ENCODE assay signal across 1 cellular context in the genomic region with DNA sequence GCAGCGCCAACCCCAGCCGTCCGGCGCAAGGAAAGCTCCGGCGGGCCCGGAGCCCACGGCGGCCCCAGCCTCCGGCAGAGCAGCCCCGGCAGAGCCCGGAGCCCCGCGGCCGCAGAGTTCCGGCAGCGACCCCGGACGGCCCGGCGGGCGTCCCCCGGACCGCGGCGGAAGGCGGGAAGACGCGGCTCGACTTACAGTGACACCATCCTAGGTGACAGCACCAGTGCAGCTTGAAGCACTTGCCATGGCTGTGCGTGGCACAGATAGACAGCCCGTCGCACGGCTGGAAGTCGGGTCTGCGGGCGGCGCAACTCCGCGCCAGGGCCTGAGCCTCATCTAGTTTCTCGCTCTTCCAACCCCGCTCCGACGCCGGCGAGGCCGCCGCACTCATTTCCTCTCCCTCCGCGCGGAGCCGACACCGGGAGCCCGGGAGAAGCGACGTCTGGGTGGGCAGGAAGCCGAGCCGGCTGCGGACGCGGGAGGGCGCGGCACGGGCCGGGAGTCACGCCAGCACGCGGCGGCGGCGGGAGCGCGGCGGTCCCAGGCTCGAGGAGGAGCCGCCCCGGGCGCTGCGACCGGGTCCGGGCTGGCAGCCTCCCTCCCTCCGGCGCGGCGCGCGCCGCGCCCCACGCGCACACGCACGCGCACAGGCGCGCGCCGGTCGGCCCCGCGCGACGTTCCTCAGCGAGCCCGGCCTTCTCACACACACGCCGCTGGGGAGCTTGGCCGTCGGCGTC.
TF ChIP-seq lines count a peak whose summit lies in the region.

A gene with protein sequence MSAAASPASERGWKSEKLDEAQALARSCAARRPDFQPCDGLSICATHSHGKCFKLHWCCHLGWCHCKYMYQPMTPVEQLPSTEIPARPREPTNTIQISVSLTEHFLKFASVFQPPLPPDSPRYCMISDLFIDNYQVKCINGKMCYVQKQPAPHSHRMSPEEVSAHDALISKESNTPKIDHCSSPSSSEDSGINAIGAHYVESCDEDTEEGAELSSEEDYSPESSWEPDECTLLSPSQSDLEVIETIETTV (minus strand): TSS at position 628 of the 737 bp plus-strand sequence. CDS start 237 bp downstream, at position 391.

TF ChIP-seq in HepG2, 621 proteins besides CTCF, POLR2A, EP300 and RAD21 (continued from another document and continues in another):
- TF ChIP-seq, protein P1, sequence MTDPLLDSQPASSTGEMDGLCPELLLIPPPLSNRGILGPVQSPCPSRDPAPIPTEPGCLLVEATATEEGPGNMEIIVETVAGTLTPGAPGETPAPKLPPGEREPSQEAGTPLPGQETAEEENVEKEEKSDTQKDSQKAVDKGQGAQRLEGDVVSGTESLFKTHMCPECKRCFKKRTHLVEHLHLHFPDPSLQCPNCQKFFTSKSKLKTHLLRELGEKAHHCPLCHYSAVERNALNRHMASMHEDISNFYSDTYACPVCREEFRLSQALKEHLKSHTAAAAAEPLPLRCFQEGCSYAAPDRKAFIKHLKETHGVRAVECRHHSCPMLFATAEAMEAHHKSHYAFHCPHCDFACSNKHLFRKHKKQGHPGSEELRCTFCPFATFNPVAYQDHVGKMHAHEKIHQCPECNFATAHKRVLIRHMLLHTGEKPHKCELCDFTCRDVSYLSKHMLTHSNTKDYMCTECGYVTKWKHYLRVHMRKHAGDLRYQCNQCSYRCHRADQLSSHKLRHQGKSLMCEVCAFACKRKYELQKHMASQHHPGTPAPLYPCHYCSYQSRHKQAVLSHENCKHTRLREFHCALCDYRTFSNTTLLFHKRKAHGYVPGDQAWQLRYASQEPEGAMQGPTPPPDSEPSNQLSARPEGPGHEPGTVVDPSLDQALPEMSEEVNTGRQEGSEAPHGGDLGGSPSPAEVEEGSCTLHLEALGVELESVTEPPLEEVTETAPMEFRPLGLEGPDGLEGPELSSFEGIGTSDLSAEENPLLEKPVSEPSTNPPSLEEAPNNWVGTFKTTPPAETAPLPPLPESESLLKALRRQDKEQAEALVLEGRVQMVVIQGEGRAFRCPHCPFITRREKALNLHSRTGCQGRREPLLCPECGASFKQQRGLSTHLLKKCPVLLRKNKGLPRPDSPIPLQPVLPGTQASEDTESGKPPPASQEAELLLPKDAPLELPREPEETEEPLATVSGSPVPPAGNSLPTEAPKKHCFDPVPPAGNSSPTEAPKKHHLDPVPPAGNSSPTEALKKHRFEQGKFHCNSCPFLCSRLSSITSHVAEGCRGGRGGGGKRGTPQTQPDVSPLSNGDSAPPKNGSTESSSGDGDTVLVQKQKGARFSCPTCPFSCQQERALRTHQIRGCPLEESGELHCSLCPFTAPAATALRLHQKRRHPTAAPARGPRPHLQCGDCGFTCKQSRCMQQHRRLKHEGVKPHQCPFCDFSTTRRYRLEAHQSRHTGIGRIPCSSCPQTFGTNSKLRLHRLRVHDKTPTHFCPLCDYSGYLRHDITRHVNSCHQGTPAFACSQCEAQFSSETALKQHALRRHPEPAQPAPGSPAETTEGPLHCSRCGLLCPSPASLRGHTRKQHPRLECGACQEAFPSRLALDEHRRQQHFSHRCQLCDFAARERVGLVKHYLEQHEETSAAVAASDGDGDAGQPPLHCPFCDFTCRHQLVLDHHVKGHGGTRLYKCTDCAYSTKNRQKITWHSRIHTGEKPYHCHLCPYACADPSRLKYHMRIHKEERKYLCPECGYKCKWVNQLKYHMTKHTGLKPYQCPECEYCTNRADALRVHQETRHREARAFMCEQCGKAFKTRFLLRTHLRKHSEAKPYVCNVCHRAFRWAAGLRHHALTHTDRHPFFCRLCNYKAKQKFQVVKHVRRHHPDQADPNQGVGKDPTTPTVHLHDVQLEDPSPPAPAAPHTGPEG (CRISPR knock-in tag; IDR thresholded peaks at IDR 0.05), result peak; percentile 72
- no peak for TF ChIP-seq CHD2 (IDR thresholded peaks at IDR 0.05; ENCODE audit: low read depth, low read length)
- no peak for TF ChIP-seq HNRNPH1 (optimal IDR thresholded peaks at IDR 0.05; ENCODE audit: low read depth, low read length)
- no peak for TF ChIP-seq SP2 (CRISPR knock-in tag; IDR thresholded peaks at IDR 0.05)
- no peak for TF ChIP-seq ZNF335 (CRISPR knock-in tag; IDR thresholded peaks at IDR 0.05)
- TF ChIP-seq, protein P2, sequence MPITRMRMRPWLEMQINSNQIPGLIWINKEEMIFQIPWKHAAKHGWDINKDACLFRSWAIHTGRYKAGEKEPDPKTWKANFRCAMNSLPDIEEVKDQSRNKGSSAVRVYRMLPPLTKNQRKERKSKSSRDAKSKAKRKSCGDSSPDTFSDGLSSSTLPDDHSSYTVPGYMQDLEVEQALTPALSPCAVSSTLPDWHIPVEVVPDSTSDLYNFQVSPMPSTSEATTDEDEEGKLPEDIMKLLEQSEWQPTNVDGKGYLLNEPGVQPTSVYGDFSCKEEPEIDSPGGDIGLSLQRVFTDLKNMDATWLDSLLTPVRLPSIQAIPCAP (CRISPR knock-in tag; IDR thresholded peaks at IDR 0.05; ENCODE audit: low read depth), result no peak
- TF ChIP-seq ZBTB8A (CRISPR knock-in tag; IDR thresholded peaks at IDR 0.05; ENCODE audit: borderline replicate concordance, low read depth), result no peak
- TF ChIP-seq, protein P3, sequence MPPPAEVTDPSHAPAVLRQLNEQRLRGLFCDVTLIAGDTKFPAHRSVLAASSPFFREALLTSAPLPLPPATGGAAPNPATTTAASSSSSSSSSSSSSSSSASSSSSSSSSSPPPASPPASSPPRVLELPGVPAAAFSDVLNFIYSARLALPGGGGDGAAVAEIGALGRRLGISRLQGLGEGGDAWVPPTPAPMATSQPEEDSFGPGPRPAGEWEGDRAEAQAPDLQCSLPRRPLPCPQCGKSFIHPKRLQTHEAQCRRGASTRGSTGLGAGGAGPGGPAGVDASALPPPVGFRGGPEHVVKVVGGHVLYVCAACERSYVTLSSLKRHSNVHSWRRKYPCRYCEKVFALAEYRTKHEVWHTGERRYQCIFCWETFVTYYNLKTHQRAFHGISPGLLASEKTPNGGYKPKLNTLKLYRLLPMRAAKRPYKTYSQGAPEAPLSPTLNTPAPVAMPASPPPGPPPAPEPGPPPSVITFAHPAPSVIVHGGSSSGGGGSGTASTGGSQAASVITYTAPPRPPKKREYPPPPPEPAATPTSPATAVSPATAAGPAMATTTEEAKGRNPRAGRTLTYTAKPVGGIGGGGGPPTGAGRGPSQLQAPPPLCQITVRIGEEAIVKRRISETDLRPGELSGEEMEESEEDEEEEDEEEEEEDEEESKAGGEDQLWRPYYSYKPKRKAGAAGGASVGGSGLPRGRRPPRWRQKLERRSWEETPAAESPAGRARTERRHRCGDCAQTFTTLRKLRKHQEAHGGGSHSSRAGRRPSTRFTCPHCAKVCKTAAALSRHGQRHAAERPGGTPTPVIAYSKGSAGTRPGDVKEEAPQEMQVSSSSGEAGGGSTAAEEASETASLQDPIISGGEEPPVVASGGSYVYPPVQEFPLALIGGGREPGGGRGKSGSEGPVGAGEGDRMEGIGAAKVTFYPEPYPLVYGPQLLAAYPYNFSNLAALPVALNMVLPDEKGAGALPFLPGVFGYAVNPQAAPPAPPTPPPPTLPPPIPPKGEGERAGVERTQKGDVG (CRISPR knock-in tag; IDR thresholded peaks at IDR 0.05; ENCODE audit: borderline replicate concordance), result no peak
- TF ChIP-seq HCFC1 (IDR thresholded peaks at IDR 0.05; ENCODE audit: low read depth, low read length), result no peak
- 0 out of 2 replicates have a peak, but pooled peaks have one; percentile 41 for TF ChIP-seq SRY (CRISPR knock-in tag; IDR thresholded peaks at IDR 0.05)
- TF ChIP-seq PCBP2 (optimal IDR thresholded peaks at IDR 0.05; ENCODE audit: low read depth, low read length, poor library complexity, severe bottlenecking), result no peak
- no peak for TF ChIP-seq TCF7L2 (IDR thresholded peaks at IDR 0.05; ENCODE audit: low read depth, low read length)
- no peak for TF ChIP-seq FOXK1 (CRISPR knock-in tag; IDR thresholded peaks at IDR 0.05; ENCODE audit: borderline replicate concordance, low read depth)
- TF ChIP-seq ZNF205 (CRISPR knock-in tag; IDR thresholded peaks at IDR 0.05), result no peak
- TF ChIP-seq, protein P4, sequence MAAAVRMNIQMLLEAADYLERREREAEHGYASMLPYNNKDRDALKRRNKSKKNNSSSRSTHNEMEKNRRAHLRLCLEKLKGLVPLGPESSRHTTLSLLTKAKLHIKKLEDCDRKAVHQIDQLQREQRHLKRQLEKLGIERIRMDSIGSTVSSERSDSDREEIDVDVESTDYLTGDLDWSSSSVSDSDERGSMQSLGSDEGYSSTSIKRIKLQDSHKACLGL (CRISPR knock-in tag; IDR thresholded peaks at IDR 0.05), result no peak
- TF ChIP-seq MIXL1 (CRISPR knock-in tag; IDR thresholded peaks at IDR 0.05), result no peak
- no peak for TF ChIP-seq HOXA5 (CRISPR knock-in tag; IDR thresholded peaks at IDR 0.05)
- no peak for TF ChIP-seq DNMT3B (CRISPR knock-in tag; conservative IDR thresholded peaks at IDR 0.05)
- TF ChIP-seq ATF7-NPFF (CRISPR knock-in tag; IDR thresholded peaks at IDR 0.05; ENCODE audit: low read depth), result peak; percentile 65; the same call in 1 of the 2 replicates
- TF ChIP-seq, protein P5, sequence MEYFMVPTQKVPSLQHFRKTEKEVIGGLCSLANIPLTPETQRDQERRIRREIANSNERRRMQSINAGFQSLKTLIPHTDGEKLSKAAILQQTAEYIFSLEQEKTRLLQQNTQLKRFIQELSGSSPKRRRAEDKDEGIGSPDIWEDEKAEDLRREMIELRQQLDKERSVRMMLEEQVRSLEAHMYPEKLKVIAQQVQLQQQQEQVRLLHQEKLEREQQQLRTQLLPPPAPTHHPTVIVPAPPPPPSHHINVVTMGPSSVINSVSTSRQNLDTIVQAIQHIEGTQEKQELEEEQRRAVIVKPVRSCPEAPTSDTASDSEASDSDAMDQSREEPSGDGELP (IDR thresholded peaks at IDR 0.05; ENCODE audit: borderline replicate concordance, low read depth), result no peak
- TF ChIP-seq, protein P6, sequence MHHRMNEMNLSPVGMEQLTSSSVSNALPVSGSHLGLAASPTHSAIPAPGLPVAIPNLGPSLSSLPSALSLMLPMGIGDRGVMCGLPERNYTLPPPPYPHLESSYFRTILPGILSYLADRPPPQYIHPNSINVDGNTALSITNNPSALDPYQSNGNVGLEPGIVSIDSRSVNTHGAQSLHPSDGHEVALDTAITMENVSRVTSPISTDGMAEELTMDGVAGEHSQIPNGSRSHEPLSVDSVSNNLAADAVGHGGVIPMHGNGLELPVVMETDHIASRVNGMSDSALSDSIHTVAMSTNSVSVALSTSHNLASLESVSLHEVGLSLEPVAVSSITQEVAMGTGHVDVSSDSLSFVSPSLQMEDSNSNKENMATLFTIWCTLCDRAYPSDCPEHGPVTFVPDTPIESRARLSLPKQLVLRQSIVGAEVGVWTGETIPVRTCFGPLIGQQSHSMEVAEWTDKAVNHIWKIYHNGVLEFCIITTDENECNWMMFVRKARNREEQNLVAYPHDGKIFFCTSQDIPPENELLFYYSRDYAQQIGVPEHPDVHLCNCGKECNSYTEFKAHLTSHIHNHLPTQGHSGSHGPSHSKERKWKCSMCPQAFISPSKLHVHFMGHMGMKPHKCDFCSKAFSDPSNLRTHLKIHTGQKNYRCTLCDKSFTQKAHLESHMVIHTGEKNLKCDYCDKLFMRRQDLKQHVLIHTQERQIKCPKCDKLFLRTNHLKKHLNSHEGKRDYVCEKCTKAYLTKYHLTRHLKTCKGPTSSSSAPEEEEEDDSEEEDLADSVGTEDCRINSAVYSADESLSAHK (CRISPR knock-in tag; IDR thresholded peaks at IDR 0.05; ENCODE audit: borderline replicate concordance), result no peak
- peak; percentile 58; the same call in 1 of the 2 replicates for TF ChIP-seq EEA1 (CRISPR knock-in tag; IDR thresholded peaks at IDR 0.05; ENCODE audit: borderline replicate concordance)
- TF ChIP-seq ZNF367 (CRISPR knock-in tag; IDR thresholded peaks at IDR 0.05; ENCODE audit: borderline replicate concordance), result peak; percentile 35; the same call in 1 of the 2 replicates
- TF ChIP-seq, protein P7, sequence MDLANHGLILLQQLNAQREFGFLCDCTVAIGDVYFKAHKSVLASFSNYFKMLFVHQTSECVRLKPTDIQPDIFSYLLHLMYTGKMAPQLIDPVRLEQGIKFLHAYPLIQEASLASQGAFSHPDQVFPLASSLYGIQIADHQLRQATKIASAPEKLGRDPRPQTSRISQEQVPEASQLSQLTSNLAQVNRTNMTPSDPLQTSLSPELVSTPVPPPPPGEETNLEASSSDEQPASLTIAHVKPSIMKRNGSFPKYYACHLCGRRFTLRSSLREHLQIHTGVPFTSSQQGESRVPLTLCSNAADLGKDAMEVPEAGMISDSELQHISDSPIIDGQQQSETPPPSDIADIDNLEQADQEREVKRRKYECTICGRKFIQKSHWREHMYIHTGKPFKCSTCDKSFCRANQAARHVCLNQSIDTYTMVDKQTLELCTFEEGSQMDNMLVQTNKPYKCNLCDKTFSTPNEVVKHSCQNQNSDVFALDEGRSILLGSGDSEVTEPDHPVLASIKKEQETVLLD (CRISPR knock-in tag; IDR thresholded peaks at IDR 0.05; ENCODE audit: low read depth), result peak; percentile 72; the same call in 1 of the 2 replicates
- TF ChIP-seq, protein P8, sequence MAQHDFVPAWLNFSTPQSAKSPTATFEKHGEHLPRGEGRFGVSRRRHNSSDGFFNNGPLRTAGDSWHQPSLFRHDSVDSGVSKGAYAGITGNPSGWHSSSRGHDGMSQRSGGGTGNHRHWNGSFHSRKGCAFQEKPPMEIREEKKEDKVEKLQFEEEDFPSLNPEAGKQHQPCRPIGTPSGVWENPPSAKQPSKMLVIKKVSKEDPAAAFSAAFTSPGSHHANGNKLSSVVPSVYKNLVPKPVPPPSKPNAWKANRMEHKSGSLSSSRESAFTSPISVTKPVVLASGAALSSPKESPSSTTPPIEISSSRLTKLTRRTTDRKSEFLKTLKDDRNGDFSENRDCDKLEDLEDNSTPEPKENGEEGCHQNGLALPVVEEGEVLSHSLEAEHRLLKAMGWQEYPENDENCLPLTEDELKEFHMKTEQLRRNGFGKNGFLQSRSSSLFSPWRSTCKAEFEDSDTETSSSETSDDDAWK (CRISPR knock-in tag; IDR thresholded peaks at IDR 0.05), result no peak
- no peak for TF ChIP-seq ZNF251 (CRISPR knock-in tag; IDR thresholded peaks at IDR 0.05)
- TF ChIP-seq, protein P9, sequence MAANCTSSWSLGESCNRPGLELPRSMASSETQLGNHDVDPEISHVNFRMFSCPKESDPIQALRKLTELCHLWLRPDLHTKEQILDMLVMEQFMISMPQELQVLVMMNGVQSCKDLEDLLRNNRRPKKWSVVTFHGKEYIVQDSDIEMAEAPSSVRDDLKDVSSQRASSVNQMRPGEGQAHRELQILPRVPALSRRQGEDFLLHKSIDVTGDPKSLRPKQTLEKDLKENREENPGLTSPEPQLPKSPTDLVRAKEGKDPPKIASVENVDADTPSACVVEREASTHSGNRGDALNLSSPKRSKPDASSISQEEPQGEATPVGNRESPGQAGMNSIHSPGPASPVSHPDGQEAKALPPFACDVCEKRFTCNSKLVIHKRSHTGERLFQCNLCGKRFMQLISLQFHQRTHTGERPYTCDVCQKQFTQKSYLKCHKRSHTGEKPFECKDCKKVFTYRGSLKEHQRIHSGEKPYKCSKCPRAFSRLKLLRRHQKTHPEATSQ (CRISPR knock-in tag; IDR thresholded peaks at IDR 0.05; ENCODE audit: borderline replicate concordance), result no peak
- no peak for TF ChIP-seq ZNF10 (CRISPR knock-in tag; IDR thresholded peaks at IDR 0.05; ENCODE audit: borderline replicate concordance, low read depth)
- TF ChIP-seq SP1 (IDR thresholded peaks at IDR 0.05), result no peak
- TF ChIP-seq SP1 (CRISPR knock-in tag; IDR thresholded peaks at IDR 0.05), result no peak
- no peak; the same call in 1 of the 2 replicates for TF ChIP-seq ZNF607 (CRISPR knock-in tag; IDR thresholded peaks at IDR 0.05; ENCODE audit: borderline replicate concordance)
- TF ChIP-seq TCF7 (IDR thresholded peaks at IDR 0.05; ENCODE audit: low read depth), result no peak
- no peak for TF ChIP-seq SRSF9 (IDR thresholded peaks at IDR 0.05; ENCODE audit: borderline replicate concordance, insufficient read depth, low read depth, low read length, poor library complexity, severe bottlenecking)
- TF ChIP-seq ZNF331 (CRISPR knock-in tag; IDR thresholded peaks at IDR 0.05), result peak; percentile 23; the same call in 1 of the 2 replicates
- 0 out of 2 replicates have a peak, but pooled peaks have one; percentile 64 for TF ChIP-seq ZC3H13 (CRISPR knock-in tag; IDR thresholded peaks at IDR 0.05)
- TF ChIP-seq RBAK (CRISPR knock-in tag; IDR thresholded peaks at IDR 0.05), result no peak
